1 cellular context compared by ENCODE assay signal in the genomic region with DNA sequence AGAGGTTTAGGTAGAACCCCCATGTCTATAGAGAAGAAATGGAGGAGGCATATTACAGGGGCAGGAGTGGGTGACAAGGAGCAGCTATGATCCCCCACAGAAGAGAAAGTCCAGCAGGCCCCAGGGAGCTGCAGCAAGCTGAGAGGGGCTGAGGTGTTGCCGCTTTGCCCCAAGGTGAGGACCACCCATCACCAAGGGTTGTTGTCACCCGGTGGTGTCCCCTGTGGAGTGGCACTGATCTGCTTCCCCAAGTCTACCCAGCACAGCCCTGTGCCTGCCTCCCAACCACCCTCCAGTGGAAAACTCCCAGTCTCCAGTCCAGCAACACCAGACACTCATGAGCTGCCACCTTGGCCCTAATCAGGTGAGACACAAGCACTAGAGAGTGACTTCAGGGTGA.
TF ChIP-seq lines count a peak whose summit lies in the region.

No MANE protein-coding gene starts in this region.

TF ChIP-seq in GM23338, 12 proteins besides CTCF, POLR2A, EP300 and RAD21 (continued from another document):
- TF ChIP-seq ZNF462 (CRISPR knock-in tag; IDR thresholded peaks at IDR 0.05) (no peak), ZNF114 (CRISPR knock-in tag; IDR thresholded peaks at IDR 0.05) (no peak), EZH2phosphoT487 (IDR thresholded peaks at IDR 0.05; ENCODE audit: unreplicated experiment) (no peak), NANOG (IDR thresholded peaks at IDR 0.05; ENCODE audit: borderline replicate concordance) (no peak), EZH2 (IDR thresholded peaks at IDR 0.05; ENCODE audit: low read depth, unreplicated experiment) (no peak)
- TF ChIP-seq, protein P1, sequence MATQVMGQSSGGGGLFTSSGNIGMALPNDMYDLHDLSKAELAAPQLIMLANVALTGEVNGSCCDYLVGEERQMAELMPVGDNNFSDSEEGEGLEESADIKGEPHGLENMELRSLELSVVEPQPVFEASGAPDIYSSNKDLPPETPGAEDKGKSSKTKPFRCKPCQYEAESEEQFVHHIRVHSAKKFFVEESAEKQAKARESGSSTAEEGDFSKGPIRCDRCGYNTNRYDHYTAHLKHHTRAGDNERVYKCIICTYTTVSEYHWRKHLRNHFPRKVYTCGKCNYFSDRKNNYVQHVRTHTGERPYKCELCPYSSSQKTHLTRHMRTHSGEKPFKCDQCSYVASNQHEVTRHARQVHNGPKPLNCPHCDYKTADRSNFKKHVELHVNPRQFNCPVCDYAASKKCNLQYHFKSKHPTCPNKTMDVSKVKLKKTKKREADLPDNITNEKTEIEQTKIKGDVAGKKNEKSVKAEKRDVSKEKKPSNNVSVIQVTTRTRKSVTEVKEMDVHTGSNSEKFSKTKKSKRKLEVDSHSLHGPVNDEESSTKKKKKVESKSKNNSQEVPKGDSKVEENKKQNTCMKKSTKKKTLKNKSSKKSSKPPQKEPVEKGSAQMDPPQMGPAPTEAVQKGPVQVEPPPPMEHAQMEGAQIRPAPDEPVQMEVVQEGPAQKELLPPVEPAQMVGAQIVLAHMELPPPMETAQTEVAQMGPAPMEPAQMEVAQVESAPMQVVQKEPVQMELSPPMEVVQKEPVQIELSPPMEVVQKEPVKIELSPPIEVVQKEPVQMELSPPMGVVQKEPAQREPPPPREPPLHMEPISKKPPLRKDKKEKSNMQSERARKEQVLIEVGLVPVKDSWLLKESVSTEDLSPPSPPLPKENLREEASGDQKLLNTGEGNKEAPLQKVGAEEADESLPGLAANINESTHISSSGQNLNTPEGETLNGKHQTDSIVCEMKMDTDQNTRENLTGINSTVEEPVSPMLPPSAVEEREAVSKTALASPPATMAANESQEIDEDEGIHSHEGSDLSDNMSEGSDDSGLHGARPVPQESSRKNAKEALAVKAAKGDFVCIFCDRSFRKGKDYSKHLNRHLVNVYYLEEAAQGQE (IDR thresholded peaks at IDR 0.05; ENCODE audit: unreplicated experiment): no peak
- TF ChIP-seq, protein P2, sequence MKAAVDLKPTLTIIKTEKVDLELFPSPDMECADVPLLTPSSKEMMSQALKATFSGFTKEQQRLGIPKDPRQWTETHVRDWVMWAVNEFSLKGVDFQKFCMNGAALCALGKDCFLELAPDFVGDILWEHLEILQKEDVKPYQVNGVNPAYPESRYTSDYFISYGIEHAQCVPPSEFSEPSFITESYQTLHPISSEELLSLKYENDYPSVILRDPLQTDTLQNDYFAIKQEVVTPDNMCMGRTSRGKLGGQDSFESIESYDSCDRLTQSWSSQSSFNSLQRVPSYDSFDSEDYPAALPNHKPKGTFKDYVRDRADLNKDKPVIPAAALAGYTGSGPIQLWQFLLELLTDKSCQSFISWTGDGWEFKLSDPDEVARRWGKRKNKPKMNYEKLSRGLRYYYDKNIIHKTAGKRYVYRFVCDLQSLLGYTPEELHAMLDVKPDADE (IDR thresholded peaks at IDR 0.05): no peak
